1 cellular context compared by ENCODE assay signal in genomic region chr2:119106301-119106897, GRCh38.
TF ChIP-seq lines count a peak whose summit lies in the region.

No MANE protein-coding gene starts in this region.

TF ChIP-seq in HepG2, 621 proteins besides CTCF, POLR2A, EP300 and RAD21 (continued from another document and continues in another):
- TF ChIP-seq ZHX2 (IDR thresholded peaks at IDR 0.05; ENCODE audit: low read depth): no peak
- peak; percentile 68; the same call in 1 of the 2 replicates for TF ChIP-seq ZHX2 (CRISPR knock-in tag; IDR thresholded peaks at IDR 0.05; ENCODE audit: borderline replicate concordance)
- TF ChIP-seq ZSCAN21 (CRISPR knock-in tag; IDR thresholded peaks at IDR 0.05; ENCODE audit: borderline replicate concordance): peak; percentile 49; the same call in 1 of the 2 replicates
- no peak for TF ChIP-seq MXD4 (CRISPR knock-in tag; IDR thresholded peaks at IDR 0.05)
- no peak for TF ChIP-seq BRF2 (CRISPR knock-in tag; IDR thresholded peaks at IDR 0.05)
- TF ChIP-seq JARID2 (CRISPR knock-in tag; IDR thresholded peaks at IDR 0.05; ENCODE audit: insufficient replicate concordance): no peak
- TF ChIP-seq ZNF432 (CRISPR knock-in tag; IDR thresholded peaks at IDR 0.05; ENCODE audit: borderline replicate concordance): no peak
- TF ChIP-seq DR1 (CRISPR knock-in tag; IDR thresholded peaks at IDR 0.05): no peak
- TF ChIP-seq THRA (CRISPR knock-in tag; IDR thresholded peaks at IDR 0.05; ENCODE audit: borderline replicate concordance): peak; percentile 64; the same call in 1 of the 2 replicates
- TF ChIP-seq YEATS4 (CRISPR knock-in tag; IDR thresholded peaks at IDR 0.05; ENCODE audit: borderline replicate concordance): no peak
- no peak for TF ChIP-seq HNF1B (CRISPR knock-in tag; IDR thresholded peaks at IDR 0.05)
- TF ChIP-seq STAG1 (CRISPR knock-in tag; IDR thresholded peaks at IDR 0.05): no peak
- TF ChIP-seq ZFP36L2 (CRISPR knock-in tag; IDR thresholded peaks at IDR 0.05): 0 out of 2 replicates have a peak, but pooled peaks have one; percentile 53
- no peak for TF ChIP-seq SP2 (CRISPR knock-in tag; IDR thresholded peaks at IDR 0.05)
- TF ChIP-seq RFX1 (IDR thresholded peaks at IDR 0.05): no peak
- 0 out of 2 replicates have a peak, but pooled peaks have one; percentile 49 for TF ChIP-seq HES4 (CRISPR knock-in tag; IDR thresholded peaks at IDR 0.05; ENCODE audit: borderline replicate concordance)
- no peak for TF ChIP-seq AFF4 (CRISPR knock-in tag; IDR thresholded peaks at IDR 0.05)
- no peak for TF ChIP-seq MEF2D (CRISPR knock-in tag; IDR thresholded peaks at IDR 0.05)
- TF ChIP-seq ZNF576 (CRISPR knock-in tag; IDR thresholded peaks at IDR 0.05): no peak
- peak; percentile 51; the same call in 1 of the 2 replicates for TF ChIP-seq ZBTB10 (CRISPR knock-in tag; IDR thresholded peaks at IDR 0.05; ENCODE audit: borderline replicate concordance)
- TF ChIP-seq NFE2L2 (IDR thresholded peaks at IDR 0.05; ENCODE audit: low read length): no peak
- no peak for TF ChIP-seq RNF2 (conservative IDR thresholded peaks at IDR 0.05; ENCODE audit: low read depth)
- TF ChIP-seq ZNF780A (CRISPR knock-in tag; IDR thresholded peaks at IDR 0.05): 0 out of 2 replicates have a peak, but pooled peaks have one; percentile 72
- TF ChIP-seq ZGPAT (CRISPR knock-in tag; IDR thresholded peaks at IDR 0.05): no peak
- no peak for TF ChIP-seq ATAD3A (CRISPR knock-in tag; IDR thresholded peaks at IDR 0.05)
- 0 out of 2 replicates have a peak, but pooled peaks have one; percentile 62 for TF ChIP-seq STAT5B (CRISPR knock-in tag; IDR thresholded peaks at IDR 0.05)
- TF ChIP-seq ZNF841 (CRISPR knock-in tag; IDR thresholded peaks at IDR 0.05; ENCODE audit: borderline replicate concordance): no peak
- no peak for TF ChIP-seq NFE2L1 (CRISPR knock-in tag; IDR thresholded peaks at IDR 0.05; ENCODE audit: borderline replicate concordance)
- no peak for TF ChIP-seq ZNF614 (CRISPR knock-in tag; IDR thresholded peaks at IDR 0.05; ENCODE audit: borderline replicate concordance)
- TF ChIP-seq NPAS2 (CRISPR knock-in tag; IDR thresholded peaks at IDR 0.05; ENCODE audit: borderline replicate concordance): no peak
- TF ChIP-seq SIN3A (IDR thresholded peaks at IDR 0.05; ENCODE audit: borderline replicate concordance, low read depth, low read length): no peak
- TF ChIP-seq TRIM24 (CRISPR knock-in tag; IDR thresholded peaks at IDR 0.05): no peak
- TF ChIP-seq ZNF660 (CRISPR knock-in tag; IDR thresholded peaks at IDR 0.05; ENCODE audit: borderline replicate concordance, low read depth): no peak
- TF ChIP-seq DZIP1 (CRISPR knock-in tag; IDR thresholded peaks at IDR 0.05): no peak
- TF ChIP-seq CENPBD1 (CRISPR knock-in tag; IDR thresholded peaks at IDR 0.05; ENCODE audit: borderline replicate concordance, low read depth): no peak
